Comparison of ENCODE assay signal across 9 cellular contexts in the genomic region with DNA sequence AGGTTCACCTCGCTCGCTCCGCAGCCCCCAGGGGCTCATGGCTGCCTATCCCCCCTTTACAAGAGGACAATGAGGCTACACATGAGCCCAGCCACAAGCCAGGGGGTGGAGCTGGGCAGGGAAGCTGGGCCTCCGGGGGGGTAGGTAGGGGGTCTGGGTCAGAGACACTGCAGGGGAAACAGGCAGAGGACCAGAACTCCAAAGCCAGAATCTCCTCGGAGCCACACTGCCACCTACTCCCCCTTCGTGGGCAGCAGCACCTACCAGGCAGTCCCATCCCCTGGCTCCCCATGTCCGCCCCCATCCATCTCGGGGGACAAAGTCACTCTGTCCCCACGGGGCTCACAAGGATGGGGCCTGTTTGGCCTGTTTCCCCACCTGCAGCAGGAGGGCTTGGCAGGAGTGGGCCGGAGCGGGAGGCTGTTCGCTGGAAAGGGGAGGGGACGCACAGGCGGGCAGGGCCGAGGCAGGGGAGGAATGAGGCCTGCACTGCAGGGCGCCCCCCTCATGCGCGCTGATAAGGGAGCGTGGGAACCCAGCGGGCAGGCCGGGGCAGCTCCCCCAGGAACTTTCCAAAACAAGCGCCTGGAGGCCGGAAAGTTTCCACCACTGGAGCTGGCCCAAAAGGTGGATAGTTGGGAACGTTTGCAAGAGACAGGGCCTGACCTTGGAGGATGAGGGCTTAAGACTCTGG. TPM values are rescaled to one million over a fixed set of nuclear protein-coding genes. Genes with fewer than 3 reads are reported as not detected.
DNase-seq lines count a peak whose midpoint lies in the region; ATAC-seq and TF ChIP-seq lines count a peak whose summit lies in the region.
"Had no signal": no experiment of that assay in that cellular context is flagged by ENCODE, and none has a peak within 500 bp of the region (broad histone marks: within the 10 kb centered on the region; RNA-seq: fewer than 3 reads in every experiment).

No MANE protein-coding gene starts in this region.

- peaks cover 33% of the 10 kb centered on the region for H3K36me3 ChIP-seq in mesodermal cell (ENCODE audit: control insufficient read depth, insufficient read depth, low read length)

- no peak overlapping the region for H3K27ac Mint-ChIP-seq in T-helper 2 cell treated with Interferon-gamma antibody and Interleukin-4, amounts not matched to agents 5 μg/mL and 100 μg/mL, for 36 hours

- ATAC-seq in activated CD4-positive, CD25-positive, alpha-beta regulatory T cell treated with anti-CD3 and anti-CD28 coated beads, Interleukin-2, amount 50 U/mL, for 24 hours = no peak
- no peak for ATAC-seq in GM18858 (IDR thresholded peaks at IDR 0.05; ENCODE audit: unreplicated experiment)

- 16 to 18% methylated on average over 19 to 22 of the region's 24 CpGs for WGBS in mesodermal cell (ENCODE audit: insufficient coverage in 2 of 2), 2 experiments

- peaks cover 20% of the 10 kb centered on the region for H3K36me3 Mint-ChIP-seq in T-helper 2 cell treated with Interferon-gamma antibody and Interleukin-4, amounts not matched to agents 5 μg/mL and 100 μg/mL, for 36 hours (ENCODE audit: low read depth)

- intact Hi-C loops in dorsolateral prefrontal cortex (cut with DNase I) = no loop called here

- H3K4me3 ChIP-seq in LNCaP clone FGC (ENCODE audit: low read depth, low read length) (peak overlapping the region; percentile 64), dorsolateral prefrontal cortex (peak overlapping the region in 57 of 59 donors; percentile 39 to 72 (median 60)), mesodermal cell (ENCODE audit: extremely low read depth, insufficient read depth, low read length, poor library complexity, severe bottlenecking) (peak overlapping the region; percentile 60)

- TF ChIP-seq CTCF in 22Rv1 (IDR thresholded peaks at IDR 0.05) (no peak), LNCaP clone FGC (IDR thresholded peaks at IDR 0.05; ENCODE audit: control insufficient read depth, extremely low read depth, insufficient read depth) (no peak), dorsolateral prefrontal cortex (IDR thresholded peaks at IDR 0.05 in 54 of 56, conservative IDR thresholded peaks at IDR 0.05 in 2 of 56; ENCODE audit: low read depth in 1 of 56, partially characterized antibody in 56 of 56) (no peak)

- H3K27ac ChIP-seq in 22Rv1 (peak overlapping the region; percentile 93), dorsolateral prefrontal cortex (peak overlapping the region in 38 of 59 donors; percentile 2 to 84 (median 62)), mesodermal cell (ENCODE audit: low read depth, low read length, severe bottlenecking) (peak overlapping the region; percentile 97)

- no peak overlapping the region for H3K4me3 Mint-ChIP-seq in T-helper 2 cell treated with Interferon-gamma antibody and Interleukin-4, amounts not matched to agents 5 μg/mL and 100 μg/mL, for 36 hours

- peaks cover 0 to 15% (median 0%) of the 10 kb centered on the region in 45 donors for H3K27me3 ChIP-seq in dorsolateral prefrontal cortex

- H3K27me3 Mint-ChIP-seq in T-helper 2 cell treated with Interferon-gamma antibody and Interleukin-4, amounts not matched to agents 5 μg/mL and 100 μg/mL, for 36 hours (ENCODE audit: low read depth) = no peaks in the 10 kb centered on the region

- no peaks in the 10 kb centered on the region for H3K9me3 ChIP-seq in mesodermal cell (ENCODE audit: control insufficient read depth, low read length)

- peaks cover 18% of the 10 kb centered on the region for H3K4me1 Mint-ChIP-seq in T-helper 2 cell treated with Interferon-gamma antibody and Interleukin-4, amounts not matched to agents 5 μg/mL and 100 μg/mL, for 36 hours (ENCODE audit: low read depth)

- H3K9me3 Mint-ChIP-seq in T-helper 2 cell treated with Interferon-gamma antibody and Interleukin-4, amounts not matched to agents 5 μg/mL and 100 μg/mL, for 36 hours = peaks cover 5% of the 10 kb centered on the region

- no peak for DNase-seq in LNCaP clone FGC (ENCODE audit: low read depth)
- no peak for DNase-seq in dorsolateral prefrontal cortex
- no peak for DNase-seq in stimulated activated naive CD4-positive, alpha-beta T cell (lab: John Stamatoyannopoulos, UW)
- DNase-seq in T-helper 2 cell treated with Interferon-gamma antibody and Interleukin-4, amounts not matched to agents 5 μg/mL and 100 μg/mL, for 36 hours (ENCODE audit: low spot score) = no peak
- DNase-seq: stimulated activated CD4-positive, alpha-beta T cell treated with anti-CD3 and anti-CD28 coated beads, Interleukin-12 subunit alpha, Interleukin-12 subunit beta, amount 100 ng/mL, for 4 hours had no signal

- peaks cover 44% of the 10 kb centered on the region for H3K4me1 ChIP-seq in mesodermal cell (ENCODE audit: control insufficient read depth, insufficient read depth, low read length, poor library complexity, severe bottlenecking)

RNA-seq across cellular contexts. Expression of a gene that starts 0.5 kb away (rescaled TPM):
- total RNA-seq in dorsolateral prefrontal cortex = 100 to 1,000 TPM in 1 of 120 experiments, 10 to 100 TPM in 118, 1 to 10 TPM in 1; 7.4 to 118 (median 26.3) TPM
- 302 TPM for polyA plus RNA-seq in mesodermal cell (2013, experiment 1 of 2)
- polyA plus RNA-seq in mesodermal cell (2013, experiment 2 of 2) = 255 TPM

RNA-seq across cellular contexts. Expression of a gene that starts 19.3 kb away (rescaled TPM):
- total RNA-seq in dorsolateral prefrontal cortex = 100 to 1,000 TPM in 39 of 120 experiments, 10 to 100 TPM in 81; 42.5 to 168 (median 93.8) TPM
- 89.4 TPM for polyA plus RNA-seq in mesodermal cell (2013, experiment 1 of 2)
- 70.1 TPM for polyA plus RNA-seq in mesodermal cell (2013, experiment 2 of 2)

RNA-seq across cellular contexts. Expression of a gene that starts 41.1 kb away (rescaled TPM):
- 10 to 100 TPM in 1 of 120 experiments, 1 to 10 TPM in 99, under 1 TPM in 19, not detected in 1; 0.44 to 11.8 (median 1.8) TPM for total RNA-seq in dorsolateral prefrontal cortex
- polyA plus RNA-seq in mesodermal cell (2013, experiment 1 of 2) = not detected
- not detected for polyA plus RNA-seq in mesodermal cell (2013, experiment 2 of 2)

RNA-seq across cellular contexts. Expression of a gene that starts 52.5 kb away (rescaled TPM):
- total RNA-seq in dorsolateral prefrontal cortex = 1 to 10 TPM in 56 of 120 experiments, under 1 TPM in 35, not detected in 29; 0.43 to 7.1 (median 1.2) TPM
- polyA plus RNA-seq in mesodermal cell (2013, experiment 1 of 2) = 38.5 TPM
- 29.4 TPM for polyA plus RNA-seq in mesodermal cell (2013, experiment 2 of 2)
